Comparison of ENCODE assay signal across 8 cellular contexts in genomic region chr4:108650212-108651067, GRCh38. TPM values are rescaled to one million over a fixed set of nuclear protein-coding genes. Genes with fewer than 3 reads are reported as not detected.
A peak's percentile ranks its signal among the peaks of the same experiment; 100 is the strongest.
DNase-seq lines count a peak whose midpoint lies in the region; ATAC-seq, FAIRE-seq and TF ChIP-seq lines count a peak whose summit lies in the region.

OSTC (plus strand) TSS chr4:108650599; CDS start chr4:108650656, 57 bp downstream.

- no peaks in the 10 kb centered on the region for H3K9me3 Mint-ChIP-seq in T-helper 2 cell treated with Interferon-gamma antibody and Interleukin-4, amounts not matched to agents 5 μg/mL and 100 μg/mL, for 36 hours

- no peaks in the 10 kb centered on the region for H3K27me3 ChIP-seq in ascending aorta
- H3K27me3 ChIP-seq in right atrium auricular region = no peaks in the 10 kb centered on the region
- no peaks in the 10 kb centered on the region for H3K27me3 ChIP-seq in psoas muscle (ENCODE audit: insufficient read depth in 3 of 3, low read length in 2 of 3)

- intact Hi-C loops in ascending aorta (cut with DNase I) (loop anchor here (1.0 to 10.0 kb wide), 4 partner anchors 30 to 1167 kb away; partner anchors contain the start of genes CASP6, GAR1, LEF1 and RPL34), psoas muscle (cut with DNase I) (loop anchor here in 1 of 2 donors (1.0 kb wide), 1 partner anchor 30 kb away; the partner anchor contains the start of gene RPL34)

- H3K36me3 Mint-ChIP-seq in T-helper 2 cell treated with Interferon-gamma antibody and Interleukin-4, amounts not matched to agents 5 μg/mL and 100 μg/mL, for 36 hours (ENCODE audit: low read depth) = peaks cover 11% of the 10 kb centered on the region

- peak; percentile 93 for FAIRE-seq in urothelium cell line (lab: Jason Lieb, UNC)

- DNase-seq in NCI-H1930 (lab: John Stamatoyannopoulos, UW) (peak; percentile 80 to 90), ascending aorta (ENCODE audit: low spot score in 2 of 2) (peak; percentile 75 to 97), right atrium auricular region (ENCODE audit: low spot score) (peak; percentile 96), psoas muscle (peak; percentile 95 to 97), urothelium cell line (ENCODE audit: low spot score) (peak; percentile 94)
- peak; percentile 89 for DNase-seq in T-helper 2 cell treated with Interferon-gamma antibody and Interleukin-4, amounts not matched to agents 5 μg/mL and 100 μg/mL, for 36 hours (ENCODE audit: low spot score)

- no peaks in the 10 kb centered on the region for H3K27me3 Mint-ChIP-seq in T-helper 2 cell treated with Interferon-gamma antibody and Interleukin-4, amounts not matched to agents 5 μg/mL and 100 μg/mL, for 36 hours (ENCODE audit: low read depth)

- peaks cover 28% of the 10 kb centered on the region for H3K4me1 Mint-ChIP-seq in T-helper 2 cell treated with Interferon-gamma antibody and Interleukin-4, amounts not matched to agents 5 μg/mL and 100 μg/mL, for 36 hours (ENCODE audit: low read depth)

- peak within 1 kb of the TSS; percentile 93 for H3K4me3 Mint-ChIP-seq in T-helper 2 cell treated with Interferon-gamma antibody and Interleukin-4, amounts not matched to agents 5 μg/mL and 100 μg/mL, for 36 hours

- H3K36me3 ChIP-seq in ascending aorta = no peaks in the 10 kb centered on the region
- no peaks in the 10 kb centered on the region for H3K36me3 ChIP-seq in right atrium auricular region
- H3K36me3 ChIP-seq in psoas muscle (ENCODE audit: insufficient read depth in 1 of 2, low read depth in 1 of 2) = peaks cover 0 to 1% of the 10 kb centered on the region in 2 donors

- H3K9me3 ChIP-seq in ascending aorta = no peaks in the 10 kb centered on the region
- H3K9me3 ChIP-seq in right atrium auricular region = no peaks in the 10 kb centered on the region
- H3K9me3 ChIP-seq in psoas muscle = no peaks in the 10 kb centered on the region

- H3K4me3 ChIP-seq in ascending aorta (peak within 1 kb of the TSS; percentile 52 to 95), right atrium auricular region (peak within 1 kb of the TSS; percentile 68 to 79), psoas muscle (peak within 1 kb of the TSS; percentile 99)

- WGBS in psoas muscle, 3 donors = 0 to 1% (median 0%) methylated on average over 46 of the region's 46 CpGs

- peak within 1 kb of the TSS; percentile 85 for H3K27ac Mint-ChIP-seq in T-helper 2 cell treated with Interferon-gamma antibody and Interleukin-4, amounts not matched to agents 5 μg/mL and 100 μg/mL, for 36 hours

- ATAC-seq in GM18502 (IDR thresholded peaks at IDR 0.05; ENCODE audit: poor library complexity, unreplicated experiment) (peak; percentile 91), HG02970 (IDR thresholded peaks at IDR 0.05; ENCODE audit: low FRiP score, unreplicated experiment) (peak; percentile 97), psoas muscle (peak; percentile 98 to 99 (median 98))

- H3K27ac ChIP-seq in ascending aorta = peak within 1 kb of the TSS; percentile 81 to 82
- peak within 1 kb of the TSS; percentile 71 to 85 for H3K27ac ChIP-seq in right atrium auricular region
- peak within 1 kb of the TSS; percentile 93 for H3K27ac ChIP-seq in psoas muscle

- peaks cover 0 to 9% of the 10 kb centered on the region in 2 donors for H3K4me1 ChIP-seq in ascending aorta
- H3K4me1 ChIP-seq in right atrium auricular region = peaks cover 0 to 27% of the 10 kb centered on the region in 2 donors
- peaks cover 12% of the 10 kb centered on the region for H3K4me1 ChIP-seq in psoas muscle

- TF ChIP-seq CTCF in ascending aorta (IDR thresholded peaks at IDR 0.05) (peak in 2 of 3 experiments; percentile 21 to 36), right atrium auricular region (IDR thresholded peaks at IDR 0.05) (no peak), psoas muscle (IDR thresholded peaks at IDR 0.05) (no peak)

RNA-seq across cellular contexts. Expression of gene OSTC, which starts in this region (rescaled TPM):
- 50.4 TPM for total RNA-seq in ascending aorta
- 10 to 100 TPM; 29.8 to 43.3 TPM for total RNA-seq in right atrium auricular region
- 10 to 100 TPM; 17.6 to 29.8 (median 21.2) TPM for total RNA-seq in psoas muscle
- polyA plus RNA-seq in psoas muscle = 10 to 100 TPM; 34.6 to 86.3 (median 51.0) TPM

Comparison
In these comparisons a context has a peak if more than half of its experiments do, and no peak if none do; other contexts are left out.
1. Peak in every context shown above with its lines: DNase-seq, ATAC-seq, H3K4me3 ChIP-seq and H3K27ac ChIP-seq.
2. CTCF ChIP-seq: peak in ascending aorta (2 of 3); none in right atrium auricular region (0 of 2) and psoas muscle (single experiment).